Comparison of ENCODE assay signal across 8 cellular contexts in the genomic region with DNA sequence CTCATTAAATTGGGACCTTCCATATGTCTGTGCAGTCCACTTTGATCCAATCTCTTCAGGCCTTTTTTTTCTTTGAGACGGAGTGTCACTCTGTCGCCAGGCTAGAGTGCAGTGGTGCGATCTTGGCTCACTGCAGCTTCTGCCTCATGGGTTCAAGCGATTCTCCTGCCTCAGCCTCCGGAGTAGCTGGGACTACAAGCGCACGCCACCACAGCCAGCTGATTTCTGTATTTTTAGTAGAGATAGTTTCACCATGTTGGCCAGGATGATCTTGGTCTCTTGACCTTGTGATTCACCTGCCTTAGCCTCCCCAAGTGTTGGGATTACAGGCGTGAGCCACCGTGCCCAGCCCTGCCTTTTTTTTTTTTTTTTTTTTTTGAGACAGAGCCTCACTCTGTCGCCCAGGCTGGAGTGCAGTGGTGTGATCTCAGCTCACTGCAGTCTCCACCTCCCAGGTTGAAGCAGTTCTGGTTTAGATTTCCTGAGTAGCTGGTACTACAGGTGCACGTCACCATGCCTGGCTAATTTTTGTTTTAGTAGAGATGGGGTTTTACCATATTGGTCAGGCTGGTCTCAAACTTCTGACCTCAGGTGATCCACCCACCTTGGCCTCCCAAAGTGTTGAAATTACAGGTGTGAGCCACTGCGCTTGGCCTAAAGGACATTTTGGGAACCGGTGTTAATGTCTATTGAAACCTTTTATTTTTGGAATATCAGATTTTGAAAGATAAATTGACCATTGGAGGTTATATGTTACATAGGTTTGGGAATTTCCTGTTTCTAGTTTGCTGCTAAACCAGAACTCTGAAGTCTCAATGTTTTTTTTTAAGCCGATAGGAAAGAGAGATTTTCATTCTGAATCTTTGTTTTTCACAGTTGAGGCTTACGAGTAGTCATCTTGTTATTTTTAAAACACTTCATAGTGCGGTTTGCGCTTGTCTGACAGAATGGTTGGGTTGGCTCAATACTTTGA. TPM values are rescaled to one million over a fixed set of nuclear protein-coding genes. Genes with fewer than 3 reads are reported as not detected.
DNase-seq lines count a peak whose midpoint lies in the region; ATAC-seq, FAIRE-seq and TF ChIP-seq lines count a peak whose summit lies in the region.
"Not testable (repeated sequence)": the region's sequence is repeated elsewhere in the genome, so short reads cannot be mapped to it uniquely, and the experiment has no call there.

No MANE protein-coding gene starts in this region.

- peak overlapping the region; percentile 9; the same call in 1 of the 2 replicates for H3K4me3 ChIP-seq in GM08714 (ENCODE audit: low read length)
- H3K4me3 ChIP-seq in astrocyte (ENCODE audit: insufficient read depth, low read depth, low read length) = not testable (repeated sequence)

- peaks cover 27% of the 10 kb centered on the region for H3K36me3 ChIP-seq in astrocyte (ENCODE audit: insufficient read depth, low read length)

- intact Hi-C loops in activated CD4-positive, alpha-beta memory T cell treated with anti-CD3 and anti-CD28 coated beads for 36 hours (cut with micrococcal nuclease) = loop anchor here (1.0 to 5.0 kb wide), 7 partner anchors 18 to 175 kb away; a partner anchor contains a TSS

- H3K27me3 Mint-ChIP-seq in activated CD4-positive, alpha-beta memory T cell treated with anti-CD3 and anti-CD28 coated beads for 36 hours; astrocyte (ENCODE audit: low read depth, unreplicated experiment): not testable (repeated sequence)

- peak; percentile 84 for ATAC-seq in GM19025 (IDR thresholded peaks at IDR 0.05; ENCODE audit: low read depth, unreplicated experiment)
- peak; percentile 80 for ATAC-seq in GM21576 (IDR thresholded peaks at IDR 0.05; ENCODE audit: unreplicated experiment)
- ATAC-seq in HG03025 (IDR thresholded peaks at IDR 0.05; ENCODE audit: low FRiP score, unreplicated experiment) = peak; percentile 63
- ATAC-seq in HG03565 (IDR thresholded peaks at IDR 0.05; ENCODE audit: unreplicated experiment) = peak; percentile 53

- FAIRE-seq in astrocyte (lab: Jason Lieb, UNC) = not testable (repeated sequence)

- H3K27ac Mint-ChIP-seq in activated CD4-positive, alpha-beta memory T cell treated with anti-CD3 and anti-CD28 coated beads for 36 hours = peak overlapping the region; percentile 95
- peak overlapping the region; percentile 26 for H3K27ac Mint-ChIP-seq in astrocyte (ENCODE audit: unreplicated experiment)

- not testable (repeated sequence) for H3K9ac ChIP-seq in astrocyte (ENCODE audit: low read length)

- H3K9me3 ChIP-seq in astrocyte (ENCODE audit: insufficient read depth, low read depth, low read length) = not testable (repeated sequence)

- CTCF ChIA-PET in activated CD4-positive, alpha-beta memory T cell treated with anti-CD3 and anti-CD28 coated beads for 36 hours (lab: Charles Lee) = interaction anchor here (0.5 to 2.4 kb wide), 3 partner anchors 10 to 83 kb away, joined by 3 to 8 read pairs (median 3); no protein-coding TSS in a partner anchor

- H3K4me1 Mint-ChIP-seq in activated CD4-positive, alpha-beta memory T cell treated with anti-CD3 and anti-CD28 coated beads for 36 hours (ENCODE audit: low read depth) = peaks cover 62% of the 10 kb centered on the region
- peaks cover 13% of the 10 kb centered on the region for H3K4me1 Mint-ChIP-seq in astrocyte (ENCODE audit: low read depth, unreplicated experiment)

- not testable (repeated sequence) for H2AFZ ChIP-seq in astrocyte (ENCODE audit: low read depth, low read length)

- H3K4me2 ChIP-seq in astrocyte (ENCODE audit: low read length) = not testable (repeated sequence)

- H3K27ac ChIP-seq in astrocyte (ENCODE audit: low read depth, low read length) = not testable (repeated sequence)

- H3K4me1 ChIP-seq in astrocyte (ENCODE audit: insufficient read depth, low read length) = not testable (repeated sequence)

- H3K79me2 ChIP-seq in astrocyte (ENCODE audit: insufficient read depth, low read length) = peaks cover 99% of the 10 kb centered on the region

- peak overlapping the region; percentile 66 for H3K4me3 Mint-ChIP-seq in activated CD4-positive, alpha-beta memory T cell treated with anti-CD3 and anti-CD28 coated beads for 36 hours
- H3K4me3 Mint-ChIP-seq in astrocyte (ENCODE audit: unreplicated experiment) = peak overlapping the region; percentile 20

- peak; percentile 81 for DNase-seq in activated CD4-positive, alpha-beta memory T cell treated with anti-CD3 and anti-CD28 coated beads for 36 hours
- DNase-seq in astrocyte (ENCODE audit: low read depth) = not testable (repeated sequence)
- peak; percentile 38 to 43 for DNase-seq in stimulated activated CD4-positive, alpha-beta T cell treated with anti-CD3 and anti-CD28 coated beads, Interleukin-2, amount 100 ng/mL, for 24 hours

- not testable (repeated sequence) for H3K27me3 ChIP-seq in astrocyte (ENCODE audit: insufficient read depth, low read length)

- not testable (repeated sequence) for TF ChIP-seq CTCF in astrocyte (IDR thresholded peaks at IDR 0.05; ENCODE audit: insufficient read depth, low read depth, low read length)

- peaks cover 42% of the 10 kb centered on the region for H3K36me3 Mint-ChIP-seq in activated CD4-positive, alpha-beta memory T cell treated with anti-CD3 and anti-CD28 coated beads for 36 hours
- H3K36me3 Mint-ChIP-seq in astrocyte (ENCODE audit: low read depth, unreplicated experiment) = peaks cover 16% of the 10 kb centered on the region

- H3K9me3 Mint-ChIP-seq in activated CD4-positive, alpha-beta memory T cell treated with anti-CD3 and anti-CD28 coated beads for 36 hours; astrocyte (ENCODE audit: unreplicated experiment): not testable (repeated sequence)

- POLR2A ChIA-PET in activated CD4-positive, alpha-beta memory T cell treated with anti-CD3 and anti-CD28 coated beads for 36 hours (lab: Charles Lee) = interaction anchor here (0.6 to 1.1 kb wide), 4 partner anchors 10 to 86 kb away, joined by 3 to 4 read pairs (median 3); no protein-coding TSS in a partner anchor

- peaks cover 93% of the 10 kb centered on the region for H4K20me1 ChIP-seq in astrocyte (ENCODE audit: insufficient read depth, low read length)

RNA-seq across cellular contexts. Expression of a gene that starts 17.8 kb away (rescaled TPM):
- 10 to 100 TPM; 49.3 to 52.5 TPM for total RNA-seq in activated CD4-positive, alpha-beta memory T cell treated with anti-CD3 and anti-CD28 coated beads for 36 hours
- total RNA-seq in astrocyte = 51.5 and 59.3 TPM in 2 replicates
